Comparison of ENCODE assay signal across 8 cellular contexts in genomic region chr12:66708704-66709443, GRCh38. TPM values are rescaled to one million over a fixed set of nuclear protein-coding genes. Genes with fewer than 3 reads are reported as not detected.
DNase-seq lines count a peak whose midpoint lies in the region; ATAC-seq and TF ChIP-seq lines count a peak whose summit lies in the region.

No MANE protein-coding gene starts in this region.

- H3K9me2 ChIP-seq in MM.1S (replicated peaks; ENCODE audit: insufficient read depth, low read length), result no peaks in the 10 kb centered on the region

- DNase-seq in SKM-1 treated with dmso at 0.1 percent for 144 hours (lab: John Stamatoyannopoulos, UW; ENCODE audit: unreplicated experiment), result peak; percentile 1
- no peak for DNase-seq in SKM-1 (lab: John Stamatoyannopoulos, UW; ENCODE audit: unreplicated experiment)
- DNase-seq in MM.1S, result peak; percentile 65
- DNase-seq in astrocyte of the spinal cord (ENCODE audit: low read depth, low spot score), result peak; percentile 33
- DNase-seq in osteocyte (ENCODE audit: extremely low spot score, unreplicated experiment), result no peak
- DNase-seq in substantia nigra (lab: John Stamatoyannopoulos, UW), result no peak

- peaks cover 38% of the 10 kb centered on the region for H3K27me3 Mint-ChIP-seq in osteocyte (ENCODE audit: unreplicated experiment)

- H3K4me1 ChIP-seq in MM.1S (ENCODE audit: low read length), result peaks cover 15% of the 10 kb centered on the region

- H3K36me3 ChIP-seq in MM.1S (replicated peaks; ENCODE audit: insufficient read depth, low read length), result no peaks in the 10 kb centered on the region

- no peaks in the 10 kb centered on the region for H3K79me2 ChIP-seq in MM.1S (ENCODE audit: low read length)

- H3K27me3 ChIP-seq in MM.1S (replicated peaks; ENCODE audit: insufficient read depth, low read length), result no peaks in the 10 kb centered on the region

- H3K27ac Mint-ChIP-seq in osteocyte (ENCODE audit: unreplicated experiment), result no peak overlapping the region

- H3K4me2 ChIP-seq in MM.1S (ENCODE audit: low read depth, low read length), result no peak overlapping the region

- H3K27ac ChIP-seq in MM.1S (ENCODE audit: low read length) (no peak overlapping the region), substantia nigra (ENCODE audit: low read depth, low read length, poor library complexity, severe bottlenecking) (no peak overlapping the region)

- H3K9me3 ChIP-seq in MM.1S (replicated peaks; ENCODE audit: insufficient read depth, low read length), result no peaks in the 10 kb centered on the region

- peaks cover 10% of the 10 kb centered on the region for H3K9me3 Mint-ChIP-seq in osteocyte (ENCODE audit: unreplicated experiment)

- H3K4me3 Mint-ChIP-seq in osteocyte (ENCODE audit: unreplicated experiment), result no peak overlapping the region

- peaks cover 2% of the 10 kb centered on the region for H3K4me1 Mint-ChIP-seq in osteocyte (ENCODE audit: unreplicated experiment)

- in situ Hi-C loops in astrocyte of the spinal cord (cut with HindIII; ENCODE audit: low sequenced_read_pairs), result no loop called here

- H2AFZ ChIP-seq in MM.1S (ENCODE audit: low read length), result no peak overlapping the region

- H3K36me3 Mint-ChIP-seq in osteocyte (ENCODE audit: unreplicated experiment), result no peaks in the 10 kb centered on the region

- H4K20me1 ChIP-seq in MM.1S (ENCODE audit: insufficient read depth, low read length), result no peaks in the 10 kb centered on the region

- no peak overlapping the region for H3K9ac ChIP-seq in MM.1S (ENCODE audit: low read length)

- TF ChIP-seq CTCF in MM.1S (IDR thresholded peaks at IDR 0.05; ENCODE audit: low read length) (peak; percentile 37), astrocyte of the spinal cord (IDR thresholded peaks at IDR 0.05; ENCODE audit: low read depth, low read length) (peak; percentile 47), osteocyte (IDR thresholded peaks at IDR 0.05) (peak; percentile 61)

- ATAC-seq in GM21717 (IDR thresholded peaks at IDR 0.05; ENCODE audit: unreplicated experiment) (no peak), GM18868 (IDR thresholded peaks at IDR 0.05; ENCODE audit: unreplicated experiment) (no peak)

- H3F3A ChIP-seq in MM.1S (ENCODE audit: insufficient read depth, low read length), result peaks cover 3% of the 10 kb centered on the region; the same call in 1 of the 2 replicates

- H3K4me3 ChIP-seq in MM.1S (ENCODE audit: low read length), result no peak overlapping the region
- no peak overlapping the region for H3K4me3 ChIP-seq in astrocyte of the spinal cord (ENCODE audit: low read depth, low read length)

RNA-seq across cellular contexts. Expression of gene GRIP1, which starts 30.0 kb away (rescaled TPM):
- total RNA-seq in osteocyte, result 4.6 and 9.1 TPM in 2 replicates

Comparison
In these comparisons a context has a peak if more than half of its experiments do, and no peak if none do; other contexts are left out.
1. DNase-seq: peak in SKM-1 treated with dmso at 0.1 percent for 144 hours (single experiment), MM.1S (single experiment) and astrocyte of the spinal cord (single experiment); none in SKM-1 (single experiment), osteocyte (single experiment) and substantia nigra (0 of 49).
2. Peak in every context shown above with its lines, with median percentiles within 50 percentile points of each other: CTCF ChIP-seq.